18 cellular contexts compared by ENCODE assay signal in the genomic region with DNA sequence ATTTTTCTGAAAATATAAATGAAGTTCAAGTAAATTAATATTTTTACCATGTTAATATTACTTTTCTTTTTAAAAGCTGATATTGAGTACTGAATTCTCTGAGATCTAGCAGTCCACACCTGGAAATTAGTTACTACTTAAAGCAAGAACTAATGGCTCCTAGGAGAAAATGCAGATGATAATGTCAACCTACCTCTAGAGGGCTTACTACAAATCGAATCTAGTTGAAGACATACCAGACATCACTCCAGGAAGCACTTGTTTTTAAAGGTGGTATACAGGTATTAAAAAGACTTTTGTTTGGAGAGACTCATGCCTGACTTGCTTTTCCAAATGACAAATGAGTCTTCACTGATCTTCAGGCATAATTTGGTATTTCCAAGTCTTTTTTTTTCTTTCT.
DNase-seq lines count a peak whose midpoint lies in the region; ATAC-seq, FAIRE-seq and TF ChIP-seq lines count a peak whose summit lies in the region.
"Had no signal": no experiment of that assay in that cellular context is flagged by ENCODE, and none has a peak within 500 bp of the region (broad histone marks: within the 10 kb centered on the region; RNA-seq: fewer than 3 reads in every experiment).

No MANE protein-coding gene starts in this region.

- dilution Hi-C loops in mammary epithelial cell (cut with HindIII; ENCODE audit: low sequenced_read_pairs), result no loop called here

- H3K4ac ChIP-seq in mesendoderm (ENCODE audit: low read depth, low read length), result no peak overlapping the region

- H3K4me2 ChIP-seq in mammary epithelial cell (ENCODE audit: insufficient read depth, low read depth, low read length), result no peak overlapping the region
- H3K4me2 ChIP-seq in mesendoderm (ENCODE audit: low read length), result no peak overlapping the region
- H3K4me2 ChIP-seq: PC-9 had no signal

- H3K9me3 ChIP-seq in mammary epithelial cell (replicated peaks; ENCODE audit: insufficient read depth, low read length), result no peaks in the 10 kb centered on the region
- H3K9me3 ChIP-seq: lower lobe of right lung, vagina had no signal

- H3K27me3 ChIP-seq in mammary epithelial cell (ENCODE audit: insufficient read depth, low read length) (no peaks in the 10 kb centered on the region), mesendoderm (ENCODE audit: insufficient read depth, low read length, poor library complexity) (no peaks in the 10 kb centered on the region)
- H3K27me3 ChIP-seq: vagina had no signal

- H4K20me1 ChIP-seq in mammary epithelial cell (ENCODE audit: insufficient read depth, low read length), result no peaks in the 10 kb centered on the region

- TF ChIP-seq CTCF in mammary epithelial cell (conservative IDR thresholded peaks at IDR 0.05 in 1 of 2, IDR thresholded peaks at IDR 0.05 in 1 of 2; ENCODE audit: extremely low read depth in 1 of 2, insufficient read depth in 1 of 2, low read depth in 1 of 2, low read length in 2 of 2) (peak; percentile 11 to 24), D721Med (IDR thresholded peaks at IDR 0.05; ENCODE audit: insufficient read depth, missing control alignments) (no peak)

- no peak overlapping the region for H3K9ac ChIP-seq in mammary epithelial cell (ENCODE audit: insufficient read depth, low read length)
- no peak overlapping the region for H3K9ac ChIP-seq in mesendoderm (ENCODE audit: low read length)

- no peak for FAIRE-seq in D721Med (lab: Jason Lieb, UNC)

- no peaks in the 10 kb centered on the region for H3K79me2 ChIP-seq in mammary epithelial cell (ENCODE audit: insufficient read depth, low read length)
- no peaks in the 10 kb centered on the region for H3K79me2 ChIP-seq in mesendoderm (ENCODE audit: control insufficient read depth, insufficient read depth, low read length)

- CTCF ChIA-PET in mammary epithelial cell (lab: Charles Lee; ENCODE audit: low non-redundant PET), result no interaction called here

- H3K27ac ChIP-seq in mammary epithelial cell (ENCODE audit: insufficient read depth, low read depth, low read length) (no peak overlapping the region), mesendoderm (ENCODE audit: low read depth, low read length) (no peak overlapping the region)
- H3K27ac ChIP-seq: C4-2B, lower lobe of right lung, PC-9, vagina had no signal

- H3K4me3 ChIP-seq in Jurkat, Clone E6-1 (ENCODE audit: low read length), result no peak overlapping the region
- H3K4me3 ChIP-seq in mammary epithelial cell (replicated peaks in 1 of 3; ENCODE audit: insufficient read depth in 1 of 3, low read depth in 2 of 3, low read length in 3 of 3), result no peak overlapping the region
- H3K4me3 ChIP-seq in mesendoderm (ENCODE audit: low read length), result no peak overlapping the region
- H3K4me3 ChIP-seq: lower lobe of right lung, PC-9, vagina had no signal

- WGBS in mammary epithelial cell (ENCODE audit: low coverage, missing lambda C conversion rate), result 0% methylated on average over 1 of the region's 1 CpG
- WGBS in mesendoderm (ENCODE audit: extremely low coverage, insufficient coverage, low lambda C conversion rate), result no CpG with 5 or more reads among the region's 1 CpG

- no peak overlapping the region for H2BK120ac ChIP-seq in mesendoderm (ENCODE audit: low read depth, low read length)

- ATAC-seq in GM18502 (IDR thresholded peaks at IDR 0.05; ENCODE audit: poor library complexity, unreplicated experiment) (peak; percentile 66), GM21825 (IDR thresholded peaks at IDR 0.05; ENCODE audit: unreplicated experiment) (no peak), GM18861 (IDR thresholded peaks at IDR 0.05; ENCODE audit: unreplicated experiment) (no peak)
- ATAC-seq: activated CD4-positive, CD25-positive, alpha-beta regulatory T cell treated with anti-CD3 and anti-CD28 coated beads, Interleukin-2, amount 50 U/mL, for 24 hours; lower lobe of right lung; stimulated activated naive CD8-positive, alpha-beta T cell treated with anti-CD3 and anti-CD28 coated beads, Interleukin-15, Interleukin-2, amounts not matched to agents 100 U/mL and 50 U/mL, for 24 hours had no signal

- no peak overlapping the region for H3K56ac ChIP-seq in mesendoderm (ENCODE audit: low read length)

- H3K23ac ChIP-seq in mesendoderm (ENCODE audit: low read length), result no peak overlapping the region

- no peak overlapping the region for H2AK5ac ChIP-seq in mesendoderm (ENCODE audit: low read length)

- intact Hi-C loops in mammary epithelial cell (cut with micrococcal nuclease), result no loop called here

- DNase-seq in Jurkat, Clone E6-1 (ENCODE audit: low read depth, low spot score), result peak; percentile 29
- DNase-seq in mammary epithelial cell (no peak), mesendoderm (peak; percentile 42), NCI-H2029 treated with DMSO at 0.1 percent for 48 hours (lab: John Stamatoyannopoulos, UW) (no peak), D721Med (ENCODE audit: insufficient read length, low spot score) (no peak)
- DNase-seq: activated CD8-positive, alpha-beta memory T cell treated with anti-CD3 and anti-CD28 coated beads, Interleukin-2, amount 50 U/mL, for 4 hours; activated naive CD4-positive, alpha-beta T cell treated with anti-CD3 and anti-CD28 coated beads, Interleukin-2, amount 50 U/mL, for 16 hours; EL; lower lobe of right lung; NCI-H345; PC-9; stimulated activated naive CD8-positive, alpha-beta T cell treated with anti-CD3 and anti-CD28 coated beads, Interleukin-15, Interleukin-2, amounts not matched to agents 100 U/mL and 50 U/mL, for 24 hours had no signal

- in situ Hi-C loops in mammary epithelial cell (cut with MboI; ENCODE audit: low sequenced_read_pairs in 2 of 2), result no loop called here

- no peaks in the 10 kb centered on the region for H3K4me1 ChIP-seq in mammary epithelial cell (ENCODE audit: insufficient read depth, low read length)
- H3K4me1 ChIP-seq in mesendoderm (ENCODE audit: control insufficient read depth, low read depth, low read length), result no peaks in the 10 kb centered on the region
- H3K4me1 ChIP-seq: vagina had no signal

- H2AFZ ChIP-seq in mammary epithelial cell (ENCODE audit: low read depth, low read length), result no peak overlapping the region
- H2AFZ ChIP-seq: PC-9 had no signal

- no peak overlapping the region for H3K18ac ChIP-seq in mesendoderm (ENCODE audit: low read length)

- H4K8ac ChIP-seq in mesendoderm (ENCODE audit: low read depth, low read length), result no peak overlapping the region

- no peak overlapping the region for H2BK15ac ChIP-seq in mesendoderm (replicated peaks; ENCODE audit: low read depth)

- H3K36me3 ChIP-seq in mammary epithelial cell (ENCODE audit: insufficient read depth, low read length) (no peaks in the 10 kb centered on the region), mesendoderm (ENCODE audit: control insufficient read depth, insufficient read depth, low read length) (no peaks in the 10 kb centered on the region)
- H3K36me3 ChIP-seq: lower lobe of right lung, vagina had no signal

- no peaks in the 10 kb centered on the region for H3K79me1 ChIP-seq in mesendoderm (ENCODE audit: low read length)

- no peak overlapping the region for H2BK5ac ChIP-seq in mesendoderm (ENCODE audit: low read length)

- no peak overlapping the region for H4K5ac ChIP-seq in mesendoderm (ENCODE audit: low read length)

- no TSS peak for BruUV-seq in mammary epithelial cell (replicated peaks; lab: Mats Ljungman, UMichigan)

Comparison
In these comparisons a context has a peak if more than half of its experiments do, and no peak if none do; other contexts are left out.
1. DNase-seq: peak in Jurkat, Clone E6-1 (single experiment) and mesendoderm (single experiment); none in mammary epithelial cell (single experiment), NCI-H2029 treated with DMSO at 0.1 percent for 48 hours (single experiment) and D721Med (single experiment).